In the genomic region with DNA sequence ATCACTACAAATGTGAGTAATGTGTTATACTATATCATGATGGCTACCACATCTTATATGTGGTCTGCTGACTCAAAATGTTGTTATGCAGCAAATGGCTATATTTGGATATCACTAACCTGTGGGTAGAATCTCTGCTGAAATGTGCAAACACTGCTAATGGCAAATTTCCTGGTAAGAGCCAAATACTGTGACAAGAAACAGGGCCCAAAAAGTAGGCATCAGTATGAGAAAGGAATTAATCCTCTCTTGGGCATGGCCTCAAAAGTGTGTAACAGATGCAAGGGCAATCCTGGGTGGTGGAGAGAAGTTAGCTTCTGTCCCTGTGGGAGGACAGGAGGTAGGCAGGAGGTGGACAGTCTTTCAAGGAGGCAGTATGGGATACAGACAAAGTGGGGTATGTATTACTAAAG, we compare ENCODE assay signal across 1 cellular context.
TF ChIP-seq lines count a peak whose summit lies in the region.

No MANE protein-coding gene starts in this region.

TF ChIP-seq in SK-N-SH, 30 proteins besides CTCF, POLR2A, EP300 and RAD21 (continued from another document):
- TF ChIP-seq, protein P1, sequence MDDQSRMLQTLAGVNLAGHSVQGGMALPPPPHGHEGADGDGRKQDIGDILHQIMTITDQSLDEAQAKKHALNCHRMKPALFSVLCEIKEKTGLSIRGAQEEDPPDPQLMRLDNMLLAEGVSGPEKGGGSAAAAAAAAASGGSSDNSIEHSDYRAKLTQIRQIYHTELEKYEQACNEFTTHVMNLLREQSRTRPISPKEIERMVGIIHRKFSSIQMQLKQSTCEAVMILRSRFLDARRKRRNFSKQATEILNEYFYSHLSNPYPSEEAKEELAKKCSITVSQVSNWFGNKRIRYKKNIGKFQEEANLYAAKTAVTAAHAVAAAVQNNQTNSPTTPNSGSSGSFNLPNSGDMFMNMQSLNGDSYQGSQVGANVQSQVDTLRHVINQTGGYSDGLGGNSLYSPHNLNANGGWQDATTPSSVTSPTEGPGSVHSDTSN (IDR thresholded peaks at IDR 0.05): peak; percentile 41
- TF ChIP-seq NFIC (IDR thresholded peaks at IDR 0.05; ENCODE audit: borderline replicate concordance) (peak; percentile 60; the same call in 1 of the 2 replicates), FOXM1 (IDR thresholded peaks at IDR 0.05; ENCODE audit: low read depth) (no peak), ELF1 (IDR thresholded peaks at IDR 0.05) (no peak), YY1 (IDR thresholded peaks at IDR 0.05; ENCODE audit: low read depth) (no peak), CHD2 (IDR thresholded peaks at IDR 0.05; ENCODE audit: low read length, partially characterized antibody) (no peak), MXI1 (IDR thresholded peaks at IDR 0.05; ENCODE audit: low read depth, low read length) (no peak), TCF12 (IDR thresholded peaks at IDR 0.05) (peak; percentile 81), MEF2A (IDR thresholded peaks at IDR 0.05; ENCODE audit: borderline replicate concordance, low read depth) (peak; percentile 86)
- TF ChIP-seq, protein P2, sequence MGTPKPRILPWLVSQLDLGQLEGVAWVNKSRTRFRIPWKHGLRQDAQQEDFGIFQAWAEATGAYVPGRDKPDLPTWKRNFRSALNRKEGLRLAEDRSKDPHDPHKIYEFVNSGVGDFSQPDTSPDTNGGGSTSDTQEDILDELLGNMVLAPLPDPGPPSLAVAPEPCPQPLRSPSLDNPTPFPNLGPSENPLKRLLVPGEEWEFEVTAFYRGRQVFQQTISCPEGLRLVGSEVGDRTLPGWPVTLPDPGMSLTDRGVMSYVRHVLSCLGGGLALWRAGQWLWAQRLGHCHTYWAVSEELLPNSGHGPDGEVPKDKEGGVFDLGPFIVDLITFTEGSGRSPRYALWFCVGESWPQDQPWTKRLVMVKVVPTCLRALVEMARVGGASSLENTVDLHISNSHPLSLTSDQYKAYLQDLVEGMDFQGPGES (IDR thresholded peaks at IDR 0.05; ENCODE audit: low read depth, low read length): no peak
- TF ChIP-seq, protein P3, sequence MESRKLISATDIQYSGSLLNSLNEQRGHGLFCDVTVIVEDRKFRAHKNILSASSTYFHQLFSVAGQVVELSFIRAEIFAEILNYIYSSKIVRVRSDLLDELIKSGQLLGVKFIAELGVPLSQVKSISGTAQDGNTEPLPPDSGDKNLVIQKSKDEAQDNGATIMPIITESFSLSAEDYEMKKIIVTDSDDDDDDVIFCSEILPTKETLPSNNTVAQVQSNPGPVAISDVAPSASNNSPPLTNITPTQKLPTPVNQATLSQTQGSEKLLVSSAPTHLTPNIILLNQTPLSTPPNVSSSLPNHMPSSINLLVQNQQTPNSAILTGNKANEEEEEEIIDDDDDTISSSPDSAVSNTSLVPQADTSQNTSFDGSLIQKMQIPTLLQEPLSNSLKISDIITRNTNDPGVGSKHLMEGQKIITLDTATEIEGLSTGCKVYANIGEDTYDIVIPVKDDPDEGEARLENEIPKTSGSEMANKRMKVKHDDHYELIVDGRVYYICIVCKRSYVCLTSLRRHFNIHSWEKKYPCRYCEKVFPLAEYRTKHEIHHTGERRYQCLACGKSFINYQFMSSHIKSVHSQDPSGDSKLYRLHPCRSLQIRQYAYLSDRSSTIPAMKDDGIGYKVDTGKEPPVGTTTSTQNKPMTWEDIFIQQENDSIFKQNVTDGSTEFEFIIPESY (IDR thresholded peaks at IDR 0.05; ENCODE audit: borderline replicate concordance, low read depth): no peak
- TF ChIP-seq, protein P4, sequence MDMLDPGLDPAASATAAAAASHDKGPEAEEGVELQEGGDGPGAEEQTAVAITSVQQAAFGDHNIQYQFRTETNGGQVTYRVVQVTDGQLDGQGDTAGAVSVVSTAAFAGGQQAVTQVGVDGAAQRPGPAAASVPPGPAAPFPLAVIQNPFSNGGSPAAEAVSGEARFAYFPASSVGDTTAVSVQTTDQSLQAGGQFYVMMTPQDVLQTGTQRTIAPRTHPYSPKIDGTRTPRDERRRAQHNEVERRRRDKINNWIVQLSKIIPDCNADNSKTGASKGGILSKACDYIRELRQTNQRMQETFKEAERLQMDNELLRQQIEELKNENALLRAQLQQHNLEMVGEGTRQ (IDR thresholded peaks at IDR 0.05; ENCODE audit: borderline replicate concordance, low read depth, low read length): no peak
- TF ChIP-seq, protein P5, sequence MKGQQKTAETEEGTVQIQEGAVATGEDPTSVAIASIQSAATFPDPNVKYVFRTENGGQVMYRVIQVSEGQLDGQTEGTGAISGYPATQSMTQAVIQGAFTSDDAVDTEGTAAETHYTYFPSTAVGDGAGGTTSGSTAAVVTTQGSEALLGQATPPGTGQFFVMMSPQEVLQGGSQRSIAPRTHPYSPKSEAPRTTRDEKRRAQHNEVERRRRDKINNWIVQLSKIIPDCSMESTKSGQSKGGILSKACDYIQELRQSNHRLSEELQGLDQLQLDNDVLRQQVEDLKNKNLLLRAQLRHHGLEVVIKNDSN (IDR thresholded peaks at IDR 0.05; ENCODE audit: borderline replicate concordance, low read depth): no peak
- TF ChIP-seq, protein P6, sequence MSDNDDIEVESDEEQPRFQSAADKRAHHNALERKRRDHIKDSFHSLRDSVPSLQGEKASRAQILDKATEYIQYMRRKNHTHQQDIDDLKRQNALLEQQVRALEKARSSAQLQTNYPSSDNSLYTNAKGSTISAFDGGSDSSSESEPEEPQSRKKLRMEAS (IDR thresholded peaks at IDR 0.05; ENCODE audit: low read depth): 0 out of 2 replicates have a peak, but pooled peaks have one; percentile 15
